Comparison of ENCODE assay signal across 1 cellular context in genomic region chr11:63986156-63986931, GRCh38.
A peak's percentile ranks its signal among the peaks of the same experiment; 100 is the strongest.
TF ChIP-seq lines count a peak whose summit lies in the region.

TSS of gene OTUB1 (plus strand) at chr11:63986438. CDS start at chr11:63986457, 19 bp downstream.

TF ChIP-seq in HepG2, 621 proteins besides CTCF, POLR2A, EP300 and RAD21 (continued from another document and continues in another):
- TF ChIP-seq MLXIP (CRISPR knock-in tag; IDR thresholded peaks at IDR 0.05; ENCODE audit: borderline replicate concordance), result peak; percentile 65; the same call in 1 of the 2 replicates
- TF ChIP-seq RELA (CRISPR knock-in tag; IDR thresholded peaks at IDR 0.05), result peak; percentile 63; the same call in 1 of the 2 replicates
- no peak for TF ChIP-seq HIC2 (CRISPR knock-in tag; IDR thresholded peaks at IDR 0.05; ENCODE audit: low read depth)
- no peak for TF ChIP-seq PREB (CRISPR knock-in tag; IDR thresholded peaks at IDR 0.05)
- TF ChIP-seq ZNF337 (CRISPR knock-in tag; IDR thresholded peaks at IDR 0.05; ENCODE audit: borderline replicate concordance, low read depth), result no peak
- peak; percentile 98 for TF ChIP-seq GABPB1 (CRISPR knock-in tag; IDR thresholded peaks at IDR 0.05)
- no peak for TF ChIP-seq ATRX (CRISPR knock-in tag; IDR thresholded peaks at IDR 0.05; ENCODE audit: borderline replicate concordance)
- TF ChIP-seq CCAR2 (optimal IDR thresholded peaks at IDR 0.05; ENCODE audit: low read depth, low read length), result no peak
- no peak for TF ChIP-seq GLI4 (CRISPR knock-in tag; IDR thresholded peaks at IDR 0.05; ENCODE audit: borderline replicate concordance)
- no peak for TF ChIP-seq ZNF331 (CRISPR knock-in tag; IDR thresholded peaks at IDR 0.05)
- TF ChIP-seq SIN3B (IDR thresholded peaks at IDR 0.05; ENCODE audit: low read length), result peak; percentile 84; the same call in 1 of the 2 replicates
- TF ChIP-seq ARHGAP35 (CRISPR knock-in tag; IDR thresholded peaks at IDR 0.05; ENCODE audit: borderline replicate concordance), result peak; percentile 35; the same call in 1 of the 2 replicates
- TF ChIP-seq ZNF770 (CRISPR knock-in tag; IDR thresholded peaks at IDR 0.05), result peak; percentile 16; the same call in 1 of the 2 replicates
- 0 out of 2 replicates have a peak, but pooled peaks have one; percentile 67 for TF ChIP-seq CHCHD3 (CRISPR knock-in tag; IDR thresholded peaks at IDR 0.05)
- peak; percentile 91 for TF ChIP-seq ZNF687 (CRISPR knock-in tag; IDR thresholded peaks at IDR 0.05)
- TF ChIP-seq ZNF549 (CRISPR knock-in tag; IDR thresholded peaks at IDR 0.05), result peak; percentile 57; the same call in 1 of the 2 replicates
- TF ChIP-seq ZNF225 (CRISPR knock-in tag; IDR thresholded peaks at IDR 0.05), result no peak; the same call in 1 of the 2 replicates
- no peak for TF ChIP-seq MIER3 (CRISPR knock-in tag; IDR thresholded peaks at IDR 0.05; ENCODE audit: borderline replicate concordance)
- TF ChIP-seq RFXAP (CRISPR knock-in tag; IDR thresholded peaks at IDR 0.05; ENCODE audit: borderline replicate concordance), result peak; percentile 78; the same call in 1 of the 2 replicates
- TF ChIP-seq MLX (CRISPR knock-in tag; IDR thresholded peaks at IDR 0.05), result 0 out of 2 replicates have a peak, but pooled peaks have one; percentile 27
- TF ChIP-seq MATR3 (CRISPR knock-in tag; IDR thresholded peaks at IDR 0.05), result no peak
- TF ChIP-seq CSRNP1 (CRISPR knock-in tag; IDR thresholded peaks at IDR 0.05), result no peak; the same call in 1 of the 2 replicates
- TF ChIP-seq ZMAT5 (CRISPR knock-in tag; IDR thresholded peaks at IDR 0.05; ENCODE audit: borderline replicate concordance, low read depth), result no peak
- TF ChIP-seq HNRNPLL (IDR thresholded peaks at IDR 0.05; ENCODE audit: low read depth, low read length, poor library complexity, severe bottlenecking), result no peak
- TF ChIP-seq ZFP90 (CRISPR knock-in tag; IDR thresholded peaks at IDR 0.05; ENCODE audit: borderline replicate concordance), result peak; percentile 96
- 0 out of 2 replicates have a peak, but pooled peaks have one; percentile 13 for TF ChIP-seq NR2F2 (IDR thresholded peaks at IDR 0.05; ENCODE audit: borderline replicate concordance, low read depth)
- peak; percentile 94 for TF ChIP-seq KDM2A (CRISPR knock-in tag; IDR thresholded peaks at IDR 0.05; ENCODE audit: borderline replicate concordance, low read depth)
- TF ChIP-seq ZNF276 (CRISPR knock-in tag; IDR thresholded peaks at IDR 0.05; ENCODE audit: low read depth), result peak; percentile 41; the same call in 1 of the 2 replicates
- peak; percentile 43; the same call in 1 of the 2 replicates for TF ChIP-seq PATZ1 (CRISPR knock-in tag; IDR thresholded peaks at IDR 0.05)
- TF ChIP-seq PHF5A (CRISPR knock-in tag; IDR thresholded peaks at IDR 0.05; ENCODE audit: low read depth, unreplicated experiment), result no peak
